ENCODE assay signal across 9 cellular contexts in genomic region chr3:52005571-52005986, GRCh38. TPM values are rescaled to one million over a fixed set of nuclear protein-coding genes. Genes with fewer than 3 reads are reported as not detected.
DNase-seq lines count a peak whose midpoint lies in the region; ATAC-seq and TF ChIP-seq lines count a peak whose summit lies in the region.
"Had no signal": no experiment of that assay in that cellular context is flagged by ENCODE, and none has a peak within 500 bp of the region (broad histone marks: within the 10 kb centered on the region; RNA-seq: fewer than 3 reads in every experiment).

No MANE protein-coding gene starts in this region.

- no peak overlapping the region for H3K9ac ChIP-seq in trophoblast cell (ENCODE audit: low read length)

- no peak overlapping the region for H3K14ac ChIP-seq in trophoblast cell (ENCODE audit: low read length)

- ATAC-seq in GM23338 (peak; percentile 47), GM18520 (IDR thresholded peaks at IDR 0.05; ENCODE audit: unreplicated experiment) (no peak)
- no peak for ATAC-seq in activated T-cell treated with anti-CD3 and anti-CD28 coated beads, Interleukin-2, amount 50 U/mL, for 4 hours

- peaks cover 58% of the 10 kb centered on the region for H3K4me1 Mint-ChIP-seq in GM23338
- H3K4me1 Mint-ChIP-seq in activated T-cell treated with anti-CD3 and anti-CD28 coated beads, Interleukin-2, amount 50 U/mL, for 4 hours (ENCODE audit: low read depth) = peaks cover 15% of the 10 kb centered on the region

- DNase-seq in GM23338 (ENCODE audit: low spot score) (peak; percentile 85), SJCRH30 (peak; percentile 56 to 65), head of caudate nucleus (peak; percentile 51 to 92 (median 79)), trophoblast cell (no peak), RPMI8226 (no peak), epidermal melanocyte (ENCODE audit: insufficient read length, low spot score) (no peak)
- no peak for DNase-seq in activated T-cell treated with anti-CD3 and anti-CD28 coated beads, Interleukin-2, amount 50 U/mL, for 4 hours
- DNase-seq: effector CD4-positive, alpha-beta T cell had no signal

- H3K36me3 ChIP-seq in GM23338 (ENCODE audit: insufficient read depth) = no peaks in the 10 kb centered on the region
- H3K36me3 ChIP-seq in SJCRH30 = no peaks in the 10 kb centered on the region
- H3K36me3 ChIP-seq in trophoblast cell (ENCODE audit: control insufficient read depth in 1 of 2, insufficient read depth in 2 of 2, low read length in 2 of 2) = no peaks in the 10 kb centered on the region

- H3K9me3 Mint-ChIP-seq in GM23338 = no peaks in the 10 kb centered on the region
- no peaks in the 10 kb centered on the region for H3K9me3 Mint-ChIP-seq in activated T-cell treated with anti-CD3 and anti-CD28 coated beads, Interleukin-2, amount 50 U/mL, for 4 hours

- H3K9me3 ChIP-seq in SJCRH30 (replicated peaks) = no peaks in the 10 kb centered on the region
- no peaks in the 10 kb centered on the region for H3K9me3 ChIP-seq in trophoblast cell (ENCODE audit: insufficient read depth, low read depth, low read length)

- H4K12ac ChIP-seq in trophoblast cell (ENCODE audit: low read depth, low read length) = no peak overlapping the region

- H2BK5ac ChIP-seq in trophoblast cell (ENCODE audit: low read depth, low read length, poor library complexity) = no peak overlapping the region

- H2BK12ac ChIP-seq in trophoblast cell (ENCODE audit: low read length) = peak overlapping the region; percentile 35

- H4K20me1 ChIP-seq in GM23338 (replicated peaks; ENCODE audit: insufficient read depth) = no peaks in the 10 kb centered on the region

- H3K4ac ChIP-seq in trophoblast cell (ENCODE audit: low read depth, low read length) = no peak overlapping the region

- H3K27me3 Mint-ChIP-seq in GM23338 (ENCODE audit: insufficient read depth, low read depth, poor library complexity) = peaks cover 23% of the 10 kb centered on the region
- no peaks in the 10 kb centered on the region for H3K27me3 Mint-ChIP-seq in activated T-cell treated with anti-CD3 and anti-CD28 coated beads, Interleukin-2, amount 50 U/mL, for 4 hours (ENCODE audit: low read depth)

- intact Hi-C loops in head of caudate nucleus (cut with DNase I) = loop anchor here (2.0 kb wide), 1 partner anchor 49 kb away; no protein-coding TSS in a partner anchor

- H3K27me3 ChIP-seq in GM23338 (ENCODE audit: insufficient read depth) (no peaks in the 10 kb centered on the region), SJCRH30 (no peaks in the 10 kb centered on the region), trophoblast cell (ENCODE audit: insufficient read depth, low read length) (no peaks in the 10 kb centered on the region)

- H2AK5ac ChIP-seq in trophoblast cell (ENCODE audit: low read length) = no peak overlapping the region

- no peak overlapping the region for H4K8ac ChIP-seq in trophoblast cell (ENCODE audit: low read depth, low read length)

- H3K23ac ChIP-seq in trophoblast cell (ENCODE audit: low read length) = no peak overlapping the region

- no peaks in the 10 kb centered on the region for H3K9me2 ChIP-seq in GM23338 (ENCODE audit: insufficient read depth)

- H3K27ac Mint-ChIP-seq in GM23338 = no peak overlapping the region

- H3K4me2 ChIP-seq in GM23338 = peak overlapping the region; percentile 73
- peak overlapping the region; percentile 13 for H3K4me2 ChIP-seq in trophoblast cell (ENCODE audit: low read length)

- H3K79me2 ChIP-seq in GM23338 (replicated peaks; ENCODE audit: insufficient read depth) = no peaks in the 10 kb centered on the region
- no peaks in the 10 kb centered on the region for H3K79me2 ChIP-seq in trophoblast cell (ENCODE audit: control insufficient read depth, insufficient read depth, low read length, poor library complexity)

- H2BK120ac ChIP-seq in trophoblast cell (ENCODE audit: insufficient read depth, low read length, poor library complexity) = no peak overlapping the region

- no peaks in the 10 kb centered on the region; the same call in 1 of the 2 replicates for H3F3A ChIP-seq in GM23338 (replicated peaks; ENCODE audit: low read depth)

- H2AFZ ChIP-seq in GM23338 (peak overlapping the region; percentile 91), trophoblast cell (ENCODE audit: insufficient read depth, low read length, poor library complexity) (peak overlapping the region; percentile 20)

- no peaks in the 10 kb centered on the region for H3K36me3 Mint-ChIP-seq in GM23338 (ENCODE audit: low read depth)
- H3K36me3 Mint-ChIP-seq in activated T-cell treated with anti-CD3 and anti-CD28 coated beads, Interleukin-2, amount 50 U/mL, for 4 hours (ENCODE audit: insufficient read depth) = no peaks in the 10 kb centered on the region

- H3K4me1 ChIP-seq in GM23338 (ENCODE audit: insufficient read depth) = peaks cover 30% of the 10 kb centered on the region; the same call in 1 of the 2 replicates
- H3K4me1 ChIP-seq in SJCRH30 = peaks cover 22% of the 10 kb centered on the region
- H3K4me1 ChIP-seq in trophoblast cell (ENCODE audit: control insufficient read depth in 1 of 2, insufficient read depth in 2 of 2, low read length in 2 of 2) = peaks cover 7 to 10% of the 10 kb centered on the region in 2 experiments

- no peak overlapping the region for H4K91ac ChIP-seq in trophoblast cell (ENCODE audit: low read depth, low read length)

- H3K27ac ChIP-seq in GM23338 (ENCODE audit: low read depth) (no peak overlapping the region), SJCRH30 (no peak overlapping the region), trophoblast cell (ENCODE audit: low read depth, low read length) (no peak overlapping the region)

- no peaks in the 10 kb centered on the region for H3K79me1 ChIP-seq in trophoblast cell (ENCODE audit: low read length)

- no peak for TF ChIP-seq CTCF in GM23338 (conservative IDR thresholded peaks at IDR 0.05; ENCODE audit: low read depth in 2 of 2)

- H3K4me3 ChIP-seq in GM23338 (peak overlapping the region; percentile 47), SJCRH30 (peak overlapping the region; percentile 3; the same call in 1 of the 2 replicates), trophoblast cell (ENCODE audit: low read depth, low read length) (no peak overlapping the region)

- no CpG with 5 or more reads among the region's 15 CpGs for WGBS in trophoblast cell (ENCODE audit: extremely low coverage, insufficient coverage, insufficient read length)

- no peak overlapping the region for H3K18ac ChIP-seq in trophoblast cell (ENCODE audit: low read length)

- peak overlapping the region; percentile 59 for H3K4me3 Mint-ChIP-seq in GM23338
- no peak overlapping the region for H3K4me3 Mint-ChIP-seq in activated T-cell treated with anti-CD3 and anti-CD28 coated beads, Interleukin-2, amount 50 U/mL, for 4 hours

TF ChIP-seq in GM23338, 12 proteins besides CTCF, POLR2A, EP300 and RAD21 (continues in another document):
- no peak for TF ChIP-seq ZNF331 (CRISPR knock-in tag; IDR thresholded peaks at IDR 0.05; ENCODE audit: low read depth)
- TF ChIP-seq ZNF114 (CRISPR knock-in tag; IDR thresholded peaks at IDR 0.05) = no peak
- TF ChIP-seq STAT1 (IDR thresholded peaks at IDR 0.05; ENCODE audit: unreplicated experiment) = no peak
- TF ChIP-seq NANOG (IDR thresholded peaks at IDR 0.05; ENCODE audit: borderline replicate concordance) = no peak

RNA-seq across cellular contexts. Expression of gene RPL29, which starts 9.9 kb away (rescaled TPM):
- total RNA-seq in GM23338 (2014; rRNA removed; shearing (Covaris generic)) = 1,341 and 1,471 TPM in 2 replicates
- polyA plus RNA-seq in GM23338 (2016; fragmentation: Nextera tagmentation; extraction: Ambion mirVana) = 1,864 and 1,983 TPM in 2 replicates
- 1,784 and 1,861 TPM in 2 replicates for total RNA-seq in SJCRH30 (2014; rRNA removed; shearing (Covaris generic))
- polyA plus RNA-seq in trophoblast cell (2013) = 1,473 and 1,577 TPM in 2 replicates
- total RNA-seq in activated T-cell treated with anti-CD3 and anti-CD28 coated beads, Interleukin-2, amount 50 U/mL, for 4 hours = 1,000 to 10,000 TPM; 1,732 to 1,841 (median 1,813) TPM

RNA-seq across cellular contexts. Expression of gene ACY1, which starts 22.2 kb away (rescaled TPM):
- 62.8 and 91.3 TPM in 2 replicates for total RNA-seq in GM23338 (2014; rRNA removed; shearing (Covaris generic))
- polyA plus RNA-seq in GM23338 (2016; fragmentation: Nextera tagmentation; extraction: Ambion mirVana) = 35.8 and 38.4 TPM in 2 replicates
- total RNA-seq in SJCRH30 (2014; rRNA removed; shearing (Covaris generic)) = 24.5 and 26.2 TPM in 2 replicates
- 12.0 and 12.2 TPM in 2 replicates for polyA plus RNA-seq in trophoblast cell (2013)
- 10 to 100 TPM; 47.6 to 58.1 (median 55.9) TPM for total RNA-seq in activated T-cell treated with anti-CD3 and anti-CD28 coated beads, Interleukin-2, amount 50 U/mL, for 4 hours

RNA-seq across cellular contexts. Expression of gene ABHD14A, which starts 30.7 kb away (rescaled TPM):
- total RNA-seq in GM23338 (2014; rRNA removed; shearing (Covaris generic)) = 4.3 and 7.8 TPM in 2 replicates
- 12.7 TPM in 2 replicates for polyA plus RNA-seq in GM23338 (2016; fragmentation: Nextera tagmentation; extraction: Ambion mirVana)
- total RNA-seq in SJCRH30 (2014; rRNA removed; shearing (Covaris generic)) = 9.6 and 10.8 TPM in 2 replicates
- 4.3 TPM in 2 replicates for polyA plus RNA-seq in trophoblast cell (2013)
- 10 to 100 TPM; 11.8 to 19.7 (median 12.6) TPM for total RNA-seq in activated T-cell treated with anti-CD3 and anti-CD28 coated beads, Interleukin-2, amount 50 U/mL, for 4 hours

RNA-seq across cellular contexts. Expression of gene ABHD14B, which starts 31.7 kb away (rescaled TPM):
- total RNA-seq in GM23338 (2014; rRNA removed; shearing (Covaris generic)) = 8.0 and 11.1 TPM in 2 replicates
- polyA plus RNA-seq in GM23338 (2016; fragmentation: Nextera tagmentation; extraction: Ambion mirVana) = 5.8 and 8.9 TPM in 2 replicates
- total RNA-seq in SJCRH30 (2014; rRNA removed; shearing (Covaris generic)) = 11.2 and 13.0 TPM in 2 replicates
- polyA plus RNA-seq in trophoblast cell (2013) = 5.7 and 5.8 TPM in 2 replicates
- total RNA-seq in activated T-cell treated with anti-CD3 and anti-CD28 coated beads, Interleukin-2, amount 50 U/mL, for 4 hours = 10 to 100 TPM; 27.4 to 30.9 (median 28.5) TPM

RNA-seq across cellular contexts. Expression of gene PCBP4, which starts 38.3 kb away (rescaled TPM):
- total RNA-seq in GM23338 (2014; rRNA removed; shearing (Covaris generic)) = 26.8 and 37.6 TPM in 2 replicates
- polyA plus RNA-seq in GM23338 (2016; fragmentation: Nextera tagmentation; extraction: Ambion mirVana) = 11.8 and 14.1 TPM in 2 replicates
- 178 and 186 TPM in 2 replicates for total RNA-seq in SJCRH30 (2014; rRNA removed; shearing (Covaris generic))
- polyA plus RNA-seq in trophoblast cell (2013) = 25.0 and 25.9 TPM in 2 replicates
- total RNA-seq in activated T-cell treated with anti-CD3 and anti-CD28 coated beads, Interleukin-2, amount 50 U/mL, for 4 hours = 10 to 100 TPM in 2 of 3 donors, 1 to 10 TPM in 1; 9.8 to 12.3 (median 10.4) TPM

Comparison
In these comparisons a context has a peak if more than half of its experiments do, and no peak if none do; other contexts are left out.
1. DNase-seq: peak in GM23338 (single experiment), SJCRH30 (2 of 2) and head of caudate nucleus (42 of 42); none in trophoblast cell (0 of 2), activated T-cell treated with anti-CD3 and anti-CD28 coated beads, Interleukin-2, amount 50 U/mL, for 4 hours (single experiment), RPMI8226 (single experiment) and epidermal melanocyte (single experiment).